25 cellular contexts compared by ENCODE assay signal in the genomic region with DNA sequence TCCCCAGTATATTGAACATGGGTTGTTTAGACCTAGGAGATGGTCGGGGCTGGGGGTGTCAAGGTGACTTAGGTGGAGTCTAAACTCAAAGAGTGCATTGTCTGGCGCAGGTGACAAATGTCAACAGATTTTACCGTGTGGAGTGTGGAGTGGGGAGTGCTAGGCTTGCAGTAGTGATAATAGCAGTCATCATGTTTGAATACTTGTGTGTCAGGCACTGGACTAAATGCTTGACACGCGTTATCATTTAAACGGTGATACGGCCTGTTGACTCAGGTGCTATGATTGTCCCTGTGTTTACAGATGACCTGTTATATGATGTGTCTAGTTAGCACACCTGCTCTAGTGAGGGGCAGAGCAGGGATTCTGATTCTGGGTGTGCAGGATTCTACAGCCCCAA. TPM values are rescaled to one million over a fixed set of nuclear protein-coding genes. Genes with fewer than 3 reads are reported as not detected.
DNase-seq lines count a peak whose midpoint lies in the region; TF ChIP-seq lines count a peak whose summit lies in the region.
"Had no signal": no experiment of that assay in that cellular context is flagged by ENCODE, and none has a peak within 500 bp of the region (broad histone marks: within the 10 kb centered on the region; RNA-seq: fewer than 3 reads in every experiment).

No MANE protein-coding gene starts in this region.

- no peaks in the 10 kb centered on the region for H3K4me1 Mint-ChIP-seq in chondrocyte (ENCODE audit: low read depth)

- H3K27me3 Mint-ChIP-seq in chondrocyte (ENCODE audit: low read depth), result peaks cover 13% of the 10 kb centered on the region
- H3K27me3 Mint-ChIP-seq: activated CD4-positive, alpha-beta T cell treated with anti-CD3 and anti-CD28 coated beads for 36 hours had no signal

- peak; percentile 65 for DNase-seq in COR-L47 (lab: John Stamatoyannopoulos, UW)
- DNase-seq in DMS53 treated with DMSO at 0.1 percent for 48 hours (lab: John Stamatoyannopoulos, UW; ENCODE audit: unreplicated experiment), result peak; percentile 88
- DNase-seq in NCI-H2081 treated with DMSO at 0.1 percent for 48 hours (lab: John Stamatoyannopoulos, UW), result peak; percentile 66
- DNase-seq in chondrocyte (ENCODE audit: low spot score), result peak; percentile 26
- DNase-seq in cerebellar nuclear complex (lab: John Stamatoyannopoulos, UW), result no peak
- DNase-seq in stimulated activated CD4-positive, alpha-beta T cell treated with anti-CD3 and anti-CD28 coated beads, Interleukin-4, amount 100 ng/mL, for 4 hours, result no peak
- DNase-seq in activated CD8-positive, alpha-beta memory T cell treated with anti-CD3 and anti-CD28 coated beads, Interleukin-2, amount 50 U/mL, for 48 hours, result no peak
- DNase-seq: activated CD4-positive, alpha-beta T cell treated with anti-CD3 and anti-CD28 coated beads for 36 hours; activated naive CD4-positive, alpha-beta T cell; activated T-cell treated with anti-CD3 and anti-CD28 coated beads, Interleukin-2, amount 50 U/mL, for 4 hours; brain microvascular endothelial cell; Calu3; effector memory CD4-positive, alpha-beta T cell; EL; erythroblast; head of caudate nucleus; Kasumi-1; left ventricle myocardium inferior; naive thymus-derived CD8-positive, alpha-beta T cell; NCI-H446 treated with DMSO at 0.1 percent for 48 hours; ovary; stimulated activated CD4-positive, alpha-beta T cell treated with anti-CD3 and anti-CD28 coated beads, Interleukin-4, amount 100 ng/mL, for 24 hours; stimulated activated naive CD4-positive, alpha-beta T cell had no signal

- H3K4me3 Mint-ChIP-seq in chondrocyte (ENCODE audit: unreplicated experiment), result no peak overlapping the region
- H3K4me3 Mint-ChIP-seq: activated CD4-positive, alpha-beta T cell treated with anti-CD3 and anti-CD28 coated beads for 36 hours; activated T-cell treated with anti-CD3 and anti-CD28 coated beads, Interleukin-2, amount 50 U/mL, for 4 hours; naive thymus-derived CD8-positive, alpha-beta T cell; T-helper 1 cell treated with Interleukin-12 subunit alpha and Interleukin-12 subunit beta and Interleukin-4 antibody, amounts not matched to agents 30 μg/mL and 1 μg/mL, for 36 hours had no signal

- H3K9me3 Mint-ChIP-seq in chondrocyte (ENCODE audit: low read depth), result no peaks in the 10 kb centered on the region
- H3K9me3 Mint-ChIP-seq: activated T-cell treated with anti-CD3 and anti-CD28 coated beads, Interleukin-2, amount 50 U/mL, for 4 hours; naive thymus-derived CD8-positive, alpha-beta T cell; T-helper 1 cell treated with Interleukin-12 subunit alpha and Interleukin-12 subunit beta and Interleukin-4 antibody, amounts not matched to agents 30 μg/mL and 1 μg/mL, for 36 hours had no signal

- TF ChIP-seq CTCF in chondrocyte (IDR thresholded peaks at IDR 0.05), result no peak

- no peak overlapping the region for H3K27ac Mint-ChIP-seq in chondrocyte (ENCODE audit: unreplicated experiment)
- H3K27ac Mint-ChIP-seq: activated CD4-positive, alpha-beta T cell treated with anti-CD3 and anti-CD28 coated beads for 36 hours; naive thymus-derived CD8-positive, alpha-beta T cell; T-helper 1 cell treated with Interleukin-12 subunit alpha and Interleukin-12 subunit beta and Interleukin-4 antibody, amounts not matched to agents 30 μg/mL and 1 μg/mL, for 36 hours had no signal

- peaks cover 2% of the 10 kb centered on the region for H3K36me3 Mint-ChIP-seq in chondrocyte (ENCODE audit: low read depth)
- H3K36me3 Mint-ChIP-seq: naive thymus-derived CD8-positive, alpha-beta T cell had no signal

RNA-seq across cellular contexts. Expression of gene MUC20, which starts 30.8 kb away (rescaled TPM):
- 2.2 to 8.4 TPM (median 3.0 TPM) in 3 replicates for total RNA-seq in chondrocyte
- total RNA-seq: SK-MEL-5 had no signal

Comparison
In these comparisons a context has a peak if more than half of its experiments do, and no peak if none do; other contexts are left out.
1. DNase-seq: peak in COR-L47 (single experiment), DMS53 treated with DMSO at 0.1 percent for 48 hours (single experiment), NCI-H2081 treated with DMSO at 0.1 percent for 48 hours (single experiment) and chondrocyte (single experiment); none in cerebellar nuclear complex (0 of 2), stimulated activated CD4-positive, alpha-beta T cell treated with anti-CD3 and anti-CD28 coated beads, Interleukin-4, amount 100 ng/mL, for 4 hours (0 of 2) and activated CD8-positive, alpha-beta memory T cell treated with anti-CD3 and anti-CD28 coated beads, Interleukin-2, amount 50 U/mL, for 48 hours (single experiment).